15 cellular contexts compared by ENCODE assay signal in genomic region chr21:41501919-41502318, GRCh38. TPM values are rescaled to one million over a fixed set of nuclear protein-coding genes. Genes with fewer than 3 reads are reported as not detected.
DNase-seq lines count a peak whose midpoint lies in the region; ATAC-seq, FAIRE-seq and TF ChIP-seq lines count a peak whose summit lies in the region.
"Had no signal": no experiment of that assay in that cellular context is flagged by ENCODE, and none has a peak within 500 bp of the region (broad histone marks: within the 10 kb centered on the region; RNA-seq: fewer than 3 reads in every experiment).

No MANE protein-coding gene starts in this region.

- no peak for TF ChIP-seq POLR2A in transverse colon (IDR thresholded peaks at IDR 0.05)

- TF ChIP-seq CTCF in kidney (IDR thresholded peaks at IDR 0.05; ENCODE audit: borderline replicate concordance, extremely low read depth, insufficient read depth) (no peak), transverse colon (IDR thresholded peaks at IDR 0.05) (no peak)

- WGBS in transverse colon (ENCODE audit: low coverage in 1 of 2), 2 donors = 73% methylated on average over 7 of the region's 7 CpGs; no CpG with 5 or more reads in 1 of the 2 donors

- H3K36me3 ChIP-seq in kidney (ENCODE audit: control insufficient read depth in 1 of 2, insufficient read depth in 2 of 2, low read length in 2 of 2) = no peaks in the 10 kb centered on the region
- H3K36me3 ChIP-seq in transverse colon = no peaks in the 10 kb centered on the region
- H3K36me3 ChIP-seq: esophagus muscularis mucosa, ovary, thyroid gland had no signal

- intact Hi-C loops in kidney (cut with DNase I) = no loop called here
- intact Hi-C loops in transverse colon (cut with DNase I; ENCODE audit: low total_unique reads) = no loop called here

- H3K27ac ChIP-seq in kidney (ENCODE audit: low read depth in 2 of 2, low read length in 2 of 2) (peak overlapping the region; percentile 69 to 95), transverse colon (peak overlapping the region; percentile 87 to 94 (median 92))
- H3K27ac ChIP-seq: esophagus muscularis mucosa, ovary, thyroid gland had no signal

- H3K9me3 ChIP-seq in kidney (ENCODE audit: control insufficient read depth in 1 of 2, low read length in 2 of 2) (no peaks in the 10 kb centered on the region), transverse colon (no peaks in the 10 kb centered on the region)
- H3K9me3 ChIP-seq: esophagus muscularis mucosa, ovary, thyroid gland had no signal

- FAIRE-seq in RCC 7860 (lab: Jason Lieb, UNC) (peak; percentile 28), kidney (lab: Jason Lieb, UNC) (no peak)

- peak overlapping the region; percentile 2 to 15 for H3K4me3 ChIP-seq in kidney (ENCODE audit: low read length in 2 of 2)
- no peak overlapping the region for H3K4me3 ChIP-seq in transverse colon
- H3K4me3 ChIP-seq: esophagus muscularis mucosa, ovary, thyroid gland had no signal

- H3K27me3 ChIP-seq in transverse colon = peaks cover 10% of the 10 kb centered on the region
- H3K27me3 ChIP-seq: ovary, thyroid gland had no signal

- peak; percentile 44 for DNase-seq in NCI-H2196 (lab: John Stamatoyannopoulos, UW; ENCODE audit: unreplicated experiment)
- no peak for DNase-seq in NCI-H2196 treated with DMSO at 0.1 percent for 48 hours (lab: John Stamatoyannopoulos, UW; ENCODE audit: unreplicated experiment)
- peak; percentile 66 for DNase-seq in RCC 7860 (ENCODE audit: low spot score)
- no peak for DNase-seq in kidney
- no peak for DNase-seq in transverse colon
- DNase-seq: activated CD4-positive, alpha-beta T cell treated with anti-CD3 and anti-CD28 coated beads for 4 hours; KG1; NCI-H1930; ovary; T-helper 1 cell; thyroid gland had no signal

- peak overlapping the region in 1 of 2 donors; percentile 93 for H3K9ac ChIP-seq in kidney (ENCODE audit: low read length in 2 of 2)

- no peak for TF ChIP-seq EP300 in transverse colon (IDR thresholded peaks at IDR 0.05; ENCODE audit: low read depth)

- H3K4me1 ChIP-seq in kidney (ENCODE audit: control insufficient read depth in 1 of 2, insufficient read depth in 1 of 2, low read depth in 1 of 2, low read length in 2 of 2) (peaks cover 29 to 46% of the 10 kb centered on the region in 2 donors), transverse colon (peaks cover 0 to 70% (median 36%) of the 10 kb centered on the region in 4 donors)

- in situ Hi-C loops in transverse colon (cut with MboI; ENCODE audit: low pct_ligation_motif_present in 1 of 4, low pct_unique_long_range_greater_than_20kb in 1 of 4, low sequenced_read_pairs in 3 of 4) = no loop called here

- ATAC-seq in GM19395 (IDR thresholded peaks at IDR 0.05; ENCODE audit: unreplicated experiment) (no peak), HG03095 (IDR thresholded peaks at IDR 0.05; ENCODE audit: unreplicated experiment) (no peak), HG03108 (IDR thresholded peaks at IDR 0.05; ENCODE audit: unreplicated experiment) (no peak)

RNA-seq across cellular contexts. Expression of gene TMPRSS2, which starts 6.0 kb away (rescaled TPM):
- 32.8 TPM for total RNA-seq in kidney
- 55.0 TPM for polyA plus RNA-seq in kidney (ENCODE audit: insufficient read depth, low read depth, low replicate concordance)
- total RNA-seq in transverse colon = 100 to 1,000 TPM in 3 of 4 donors, 10 to 100 TPM in 1; 65.3 to 557 (median 485) TPM

Comparison
In these comparisons a context has a peak if more than half of its experiments do, and no peak if none do; other contexts are left out.
1. DNase-seq: peak in NCI-H2196 (single experiment) and RCC 7860 (single experiment); none in NCI-H2196 treated with DMSO at 0.1 percent for 48 hours (single experiment), kidney (single experiment) and transverse colon (single experiment).
2. H3K4me3 ChIP-seq: peak in kidney (2 of 2); none in transverse colon (0 of 4).